Comparison of ENCODE assay signal across 13 cellular contexts in genomic region chr4:173917255-173917960, GRCh38.
DNase-seq lines count a peak whose midpoint lies in the region; ATAC-seq, FAIRE-seq and TF ChIP-seq lines count a peak whose summit lies in the region.
"Had no signal": no experiment of that assay in that cellular context is flagged by ENCODE, and none has a peak within 500 bp of the region (broad histone marks: within the 10 kb centered on the region; RNA-seq: fewer than 3 reads in every experiment).

No MANE protein-coding gene starts in this region.

- H4K20me1 ChIP-seq in OCI-LY7 (ENCODE audit: insufficient read depth, low read length), result no peaks in the 10 kb centered on the region
- H4K20me1 ChIP-seq: BLaER1 had no signal

- H3K27ac ChIP-seq in cardiac muscle cell, result peak overlapping the region; percentile 11
- H3K27ac ChIP-seq in rectal smooth muscle tissue (ENCODE audit: low read depth, low read length), result peak overlapping the region; percentile 80
- no peak overlapping the region for H3K27ac ChIP-seq in OCI-LY7 (ENCODE audit: low read depth, low read length, poor library complexity, severe bottlenecking)
- H3K27ac ChIP-seq: BLaER1 had no signal

- no peaks in the 10 kb centered on the region for H3K79me2 ChIP-seq in OCI-LY7 (ENCODE audit: insufficient read depth, low read depth, low read length)

- H3K9me2 ChIP-seq in OCI-LY7 (ENCODE audit: insufficient read depth, low read length), result no peaks in the 10 kb centered on the region

- POLR2A ChIA-PET in OCI-LY7 (lab: Charles Lee), result no interaction called here

- ATAC-seq in HG03460 (IDR thresholded peaks at IDR 0.05; ENCODE audit: unreplicated experiment), result no peak

- FAIRE-seq in GM12891 (lab: Jason Lieb, UNC), result no peak

- H3K9me3 ChIP-seq in cardiac muscle cell (ENCODE audit: low read depth) (no peaks in the 10 kb centered on the region), OCI-LY7 (ENCODE audit: low read length) (no peaks in the 10 kb centered on the region)
- H3K9me3 ChIP-seq: BLaER1 had no signal

- in situ Hi-C loops in astrocyte of the cerebellum (cut with HindIII; ENCODE audit: low sequenced_read_pairs), result no loop called here

- TF ChIP-seq POLR2A in GM12891 (IDR thresholded peaks at IDR 0.05; ENCODE audit: low read depth, low read length), result no peak

- H3K4me1 ChIP-seq in cardiac muscle cell (ENCODE audit: low read depth) (peaks cover 23% of the 10 kb centered on the region), rectal smooth muscle tissue (ENCODE audit: control insufficient read depth, insufficient read depth, low read length) (peaks cover 13% of the 10 kb centered on the region), OCI-LY7 (ENCODE audit: insufficient read depth, low read length, poor library complexity, severe bottlenecking) (no peaks in the 10 kb centered on the region)
- H3K4me1 ChIP-seq: BLaER1 had no signal

- no peaks in the 10 kb centered on the region for H3K27me3 ChIP-seq in cardiac muscle cell
- no peaks in the 10 kb centered on the region for H3K27me3 ChIP-seq in rectal smooth muscle tissue (ENCODE audit: control insufficient read depth, insufficient read depth, low read length)
- H3K27me3 ChIP-seq: BLaER1 had no signal

- no peak overlapping the region for H3K9ac ChIP-seq in rectal smooth muscle tissue (ENCODE audit: low read length)
- H3K9ac ChIP-seq: BLaER1 had no signal

- no peaks in the 10 kb centered on the region for H3K36me3 ChIP-seq in cardiac muscle cell
- no peaks in the 10 kb centered on the region for H3K36me3 ChIP-seq in rectal smooth muscle tissue (ENCODE audit: control insufficient read depth, insufficient read depth, low read length)
- H3K36me3 ChIP-seq in OCI-LY7 (ENCODE audit: insufficient read depth, low read length), result no peaks in the 10 kb centered on the region
- H3K36me3 ChIP-seq: BLaER1 had no signal

- intact Hi-C loops in OCI-LY7 (cut with micrococcal nuclease; ENCODE audit: unreplicated experiment), result no loop called here

- H3K4me3 ChIP-seq in astrocyte of the cerebellum (ENCODE audit: low read depth, low read length) (no peak overlapping the region), cardiac muscle cell (no peak overlapping the region), rectal smooth muscle tissue (ENCODE audit: low read length) (no peak overlapping the region), OCI-LY7 (ENCODE audit: low read depth, low read length, poor library complexity, severe bottlenecking) (no peak overlapping the region)
- H3K4me3 ChIP-seq: BLaER1 had no signal

- DNase-seq in ELR (ENCODE audit: low read depth), result peak; percentile 56
- DNase-seq in astrocyte of the cerebellum (ENCODE audit: low read depth), result peak; percentile 28
- peak in 1 of 2 donors; percentile 74 for DNase-seq in cardiac muscle cell (ENCODE audit: low read depth in 1 of 2, low spot score in 1 of 2)
- no peak for DNase-seq in OCI-LY7 (ENCODE audit: low spot score)
- DNase-seq in NCI-H446 treated with DMSO at 0.1 percent for 48 hours (lab: John Stamatoyannopoulos, UW), result no peak
- no peak for DNase-seq in GM12891 (ENCODE audit: insufficient read length, low spot score)
- DNase-seq: activated CD4-positive, CD25-positive, alpha-beta regulatory T cell treated with anti-CD3 and anti-CD28 coated beads, Interleukin-2, amount 50 U/mL, for 72 hours; activated effector memory CD4-positive, alpha-beta T cell treated with anti-CD3 and anti-CD28 coated beads, Interleukin-2, amount 50 U/mL, for 16 hours; NCI-H526; stimulated activated naive CD4-positive, alpha-beta T cell treated with Interleukin-2 at 50 U/mL for 16 hours had no signal

- H2AFZ ChIP-seq in OCI-LY7 (ENCODE audit: low read length), result no peak overlapping the region

- CTCF ChIA-PET in OCI-LY7 (lab: Charles Lee; ENCODE audit: unreplicated experiment), result no interaction called here

- no peak for TF ChIP-seq CTCF in astrocyte of the cerebellum (IDR thresholded peaks at IDR 0.05; ENCODE audit: low read depth, low read length, missing control alignments)
- no peak for TF ChIP-seq CTCF in cardiac muscle cell (IDR thresholded peaks at IDR 0.05; ENCODE audit: low read depth, low read length)
- TF ChIP-seq CTCF in OCI-LY7 (conservative IDR thresholded peaks at IDR 0.05; ENCODE audit: low read length), result no peak

- no peak overlapping the region for H3K4me2 ChIP-seq in OCI-LY7 (ENCODE audit: low read length)
- H3K4me2 ChIP-seq: BLaER1 had no signal

- no TSS peak for BruUV-seq in OCI-LY7 (replicated peaks; lab: Mats Ljungman, UMichigan)

TF ChIP-seq in GM12891, 5 proteins besides CTCF, POLR2A, EP300 and RAD21:
- no peak for TF ChIP-seq PAX5 (IDR thresholded peaks at IDR 0.05; ENCODE audit: insufficient read depth, low read length, severe bottlenecking)
- TF ChIP-seq POU2F2 (IDR thresholded peaks at IDR 0.05; ENCODE audit: low read depth, low read length), result no peak
- TF ChIP-seq SPI1 (IDR thresholded peaks at IDR 0.05; ENCODE audit: low read depth, low read length), result no peak
- TF ChIP-seq TAF1 (IDR thresholded peaks at IDR 0.05; ENCODE audit: low read depth, low read length), result no peak
- no peak for TF ChIP-seq POLR2AphosphoS5 (IDR thresholded peaks at IDR 0.05; ENCODE audit: low read depth, low read length)

Comparison
In these comparisons a context has a peak if more than half of its experiments do, and no peak if none do; other contexts are left out.
1. DNase-seq: peak in ELR (single experiment) and astrocyte of the cerebellum (single experiment); none in OCI-LY7 (single experiment), NCI-H446 treated with DMSO at 0.1 percent for 48 hours (single experiment) and GM12891 (single experiment).